ENCODE assay signal across 14 cellular contexts in the genomic region with DNA sequence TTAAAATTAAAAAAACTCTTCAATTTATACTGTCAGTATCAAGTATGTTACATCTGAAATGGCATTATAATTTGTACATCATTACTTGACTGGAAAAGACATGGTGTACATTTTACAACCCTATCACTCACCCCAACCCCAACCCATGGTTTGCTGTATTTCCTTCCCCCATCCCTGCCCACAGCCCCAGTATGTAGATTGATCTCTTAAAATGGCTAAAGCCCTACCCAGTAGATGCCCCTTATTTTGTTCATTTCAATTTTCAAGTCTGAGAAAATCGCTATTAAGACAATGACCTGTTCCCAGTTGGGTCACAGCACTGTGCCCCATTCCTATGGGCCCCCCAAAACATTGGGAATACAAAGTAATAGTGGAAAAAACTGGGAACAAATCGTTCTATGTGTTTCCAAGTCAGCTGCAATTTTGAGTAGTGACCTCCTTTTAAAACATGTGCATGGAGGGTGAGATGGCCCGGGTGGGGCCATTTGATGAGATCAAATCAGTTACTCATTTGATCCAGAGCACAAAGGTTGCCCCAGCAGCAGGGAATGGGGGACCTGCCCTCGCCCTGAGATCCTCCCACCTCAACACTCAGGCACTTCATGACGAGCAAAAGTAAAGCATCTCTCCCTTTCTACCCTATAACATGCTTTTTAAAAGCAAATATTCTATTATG. TPM values are rescaled to one million over a fixed set of nuclear protein-coding genes. Genes with fewer than 3 reads are reported as not detected.
DNase-seq lines count a peak whose midpoint lies in the region; ATAC-seq and TF ChIP-seq lines count a peak whose summit lies in the region.
"Had no signal": no experiment of that assay in that cellular context is flagged by ENCODE, and none has a peak within 500 bp of the region (broad histone marks: within the 10 kb centered on the region; RNA-seq: fewer than 3 reads in every experiment).

No MANE protein-coding gene starts in this region.

- H3K27ac ChIP-seq in OCI-LY7 (ENCODE audit: low read depth, low read length, poor library complexity, severe bottlenecking), result peak overlapping the region; percentile 100
- peak overlapping the region; percentile 34 for H3K27ac ChIP-seq in mammary epithelial cell (ENCODE audit: insufficient read depth, low read depth, low read length)
- H3K27ac ChIP-seq: ascending aorta, foreskin keratinocyte had no signal

- no peak for DNase-seq in activated CD4-positive, alpha-beta T cell treated with anti-CD3 and anti-CD28 coated beads for 36 hours
- DNase-seq in activated CD4-positive, alpha-beta T cell treated with anti-CD3 and anti-CD28 coated beads, Interleukin-2, amount 50 U/mL, for 48 hours, result no peak
- DNase-seq in OCI-LY7 (ENCODE audit: low spot score) (no peak), mammary epithelial cell (no peak), GOT3 (lab: John Stamatoyannopoulos, UW) (no peak), NCI-H2196 (lab: John Stamatoyannopoulos, UW; ENCODE audit: unreplicated experiment) (no peak), SW 1271 (lab: John Stamatoyannopoulos, UW) (no peak)
- DNase-seq in stimulated activated CD8-positive, alpha-beta memory T cell treated with anti-CD3 and anti-CD28 coated beads, Interleukin-4, amount 100 ng/mL, for 48 hours, result peak; percentile 22
- DNase-seq: activated CD8-positive, alpha-beta memory T cell treated with anti-CD3 and anti-CD28 coated beads, Interleukin-2, amount 50 U/mL, for 48 hours; foreskin keratinocyte; islet precursor cell; OCI-M1; T-helper 9 cell had no signal

- no peak overlapping the region for H2AFZ ChIP-seq in OCI-LY7 (ENCODE audit: low read length)
- H2AFZ ChIP-seq in mammary epithelial cell (ENCODE audit: low read depth, low read length), result no peak overlapping the region

- no TSS peak for BruUV-seq in OCI-LY7 (replicated peaks; lab: Mats Ljungman, UMichigan)
- BruUV-seq in mammary epithelial cell (replicated peaks; lab: Mats Ljungman, UMichigan), result no TSS peak

- dilution Hi-C loops in mammary epithelial cell (cut with HindIII; ENCODE audit: low sequenced_read_pairs), result no loop called here

- H3K4me2 ChIP-seq in OCI-LY7 (ENCODE audit: low read length) (peak overlapping the region; percentile 89), mammary epithelial cell (ENCODE audit: insufficient read depth, low read depth, low read length) (no peak overlapping the region)

- POLR2A ChIA-PET in activated CD4-positive, alpha-beta T cell treated with anti-CD3 and anti-CD28 coated beads for 36 hours (lab: Charles Lee), result no interaction called here
- POLR2A ChIA-PET in OCI-LY7 (lab: Charles Lee), result interaction anchor here (0.6 to 10.6 kb wide), 4 partner anchors 8 to 165 kb away, joined by 3 to 155 read pairs (median 6); no protein-coding TSS in a partner anchor

- H3K27me3 ChIP-seq in mammary epithelial cell (ENCODE audit: insufficient read depth, low read length), result no peaks in the 10 kb centered on the region
- H3K27me3 ChIP-seq: ascending aorta, foreskin keratinocyte had no signal

- intact Hi-C loops in activated CD4-positive, alpha-beta T cell treated with anti-CD3 and anti-CD28 coated beads for 36 hours (cut with DNase I, micrococcal nuclease), result no loop called here
- intact Hi-C loops in OCI-LY7 (cut with micrococcal nuclease; ENCODE audit: unreplicated experiment), result loop anchor here (5.0 to 10.0 kb wide), 2 partner anchors 89 to 919 kb away; partner anchors contain the start of gene WTAP
- intact Hi-C loops in mammary epithelial cell (cut with micrococcal nuclease), result no loop called here

- no peak overlapping the region for H3K4me3 Mint-ChIP-seq in activated CD4-positive, alpha-beta T cell treated with anti-CD3 and anti-CD28 coated beads for 36 hours

- H4K20me1 ChIP-seq in OCI-LY7 (ENCODE audit: insufficient read depth, low read length) (peaks cover 31% of the 10 kb centered on the region), mammary epithelial cell (ENCODE audit: insufficient read depth, low read length) (peaks cover 14% of the 10 kb centered on the region)

- no peak for TF ChIP-seq CTCF in OCI-LY7 (conservative IDR thresholded peaks at IDR 0.05; ENCODE audit: low read length)
- no peak for TF ChIP-seq CTCF in mammary epithelial cell (conservative IDR thresholded peaks at IDR 0.05 in 1 of 2, IDR thresholded peaks at IDR 0.05 in 1 of 2; ENCODE audit: extremely low read depth in 1 of 2, insufficient read depth in 1 of 2, low read depth in 1 of 2, low read length in 2 of 2)

- H3K4me1 Mint-ChIP-seq in activated CD4-positive, alpha-beta T cell treated with anti-CD3 and anti-CD28 coated beads for 36 hours, result peaks cover 94% of the 10 kb centered on the region

- no peaks in the 10 kb centered on the region for H3K9me3 Mint-ChIP-seq in activated CD4-positive, alpha-beta T cell treated with anti-CD3 and anti-CD28 coated beads for 36 hours (ENCODE audit: low read depth)

- H3K4me3 ChIP-seq in OCI-LY7 (ENCODE audit: low read depth, low read length, poor library complexity, severe bottlenecking) (peak overlapping the region; percentile 61), mammary epithelial cell (replicated peaks in 1 of 3; ENCODE audit: insufficient read depth in 1 of 3, low read depth in 2 of 3, low read length in 3 of 3) (no peak overlapping the region)
- H3K4me3 ChIP-seq: ascending aorta had no signal

- H3K79me2 ChIP-seq in OCI-LY7 (ENCODE audit: insufficient read depth, low read depth, low read length) (peaks cover 95% of the 10 kb centered on the region), mammary epithelial cell (ENCODE audit: insufficient read depth, low read length) (peaks cover 96% of the 10 kb centered on the region)

- CTCF ChIA-PET in activated CD4-positive, alpha-beta T cell treated with anti-CD3 and anti-CD28 coated beads for 36 hours (lab: Charles Lee), result interaction anchor here (0.6 to 1.5 kb wide), 2 partner anchors 10 to 17 kb away, joined by 3 to 4 read pairs; no protein-coding TSS in a partner anchor
- CTCF ChIA-PET in OCI-LY7 (lab: Charles Lee; ENCODE audit: unreplicated experiment) (no interaction called here), mammary epithelial cell (lab: Charles Lee; ENCODE audit: low non-redundant PET) (no interaction called here)

- WGBS in mammary epithelial cell (ENCODE audit: low coverage, missing lambda C conversion rate), result 96% methylated on average over 5 of the region's 5 CpGs

- peaks cover 67% of the 10 kb centered on the region for H3K36me3 Mint-ChIP-seq in activated CD4-positive, alpha-beta T cell treated with anti-CD3 and anti-CD28 coated beads for 36 hours (ENCODE audit: low read depth)

- H3K27ac Mint-ChIP-seq in activated CD4-positive, alpha-beta T cell treated with anti-CD3 and anti-CD28 coated beads for 36 hours, result peak overlapping the region; percentile 35

- H3K36me3 ChIP-seq in OCI-LY7 (ENCODE audit: insufficient read depth, low read length) (peaks cover 83% of the 10 kb centered on the region), mammary epithelial cell (ENCODE audit: insufficient read depth, low read length) (peaks cover 24% of the 10 kb centered on the region)
- H3K36me3 ChIP-seq: ascending aorta had no signal

- in situ Hi-C loops in mammary epithelial cell (cut with MboI; ENCODE audit: low sequenced_read_pairs in 2 of 2), result no loop called here

- no peak overlapping the region for H3K9ac ChIP-seq in mammary epithelial cell (ENCODE audit: insufficient read depth, low read length)

- H3K4me1 ChIP-seq in OCI-LY7 (ENCODE audit: insufficient read depth, low read length, poor library complexity, severe bottlenecking) (peaks cover 93% of the 10 kb centered on the region), mammary epithelial cell (ENCODE audit: insufficient read depth, low read length) (peaks cover 50% of the 10 kb centered on the region)
- H3K4me1 ChIP-seq: ascending aorta had no signal

- no peaks in the 10 kb centered on the region for H3K9me2 ChIP-seq in OCI-LY7 (ENCODE audit: insufficient read depth, low read length)

- H3K9me3 ChIP-seq in OCI-LY7 (ENCODE audit: low read length), result no peaks in the 10 kb centered on the region
- H3K9me3 ChIP-seq in mammary epithelial cell (replicated peaks; ENCODE audit: insufficient read depth, low read length), result no peaks in the 10 kb centered on the region
- H3K9me3 ChIP-seq: ascending aorta had no signal

- ATAC-seq in activated CD4-positive, alpha-beta T cell treated with anti-CD3 and anti-CD28 coated beads for 36 hours, result no peak
- ATAC-seq: foreskin keratinocyte had no signal

- H3K27me3 Mint-ChIP-seq in activated CD4-positive, alpha-beta T cell treated with anti-CD3 and anti-CD28 coated beads for 36 hours, result no peaks in the 10 kb centered on the region

RNA-seq across cellular contexts. Expression of gene EZR, which starts 13.3 kb away (rescaled TPM):
- 100 to 1,000 TPM; 197 to 203 TPM for total RNA-seq in activated CD4-positive, alpha-beta T cell treated with anti-CD3 and anti-CD28 coated beads for 36 hours
- total RNA-seq in OCI-LY7 (2014; rRNA removed; shearing (Covaris generic)), result 268 and 360 TPM in 2 replicates
- 415 and 440 TPM in 2 replicates for total RNA-seq in OCI-LY7 (2022)
- 100 to 1,000 TPM; 164 to 240 TPM for total RNA-seq in mammary epithelial cell
- 171 TPM for polyA plus RNA-seq in mammary epithelial cell
- 213 TPM for polyA minus RNA-seq in mammary epithelial cell
